Comparison of ENCODE assay signal across 1 cellular context in the genomic region with DNA sequence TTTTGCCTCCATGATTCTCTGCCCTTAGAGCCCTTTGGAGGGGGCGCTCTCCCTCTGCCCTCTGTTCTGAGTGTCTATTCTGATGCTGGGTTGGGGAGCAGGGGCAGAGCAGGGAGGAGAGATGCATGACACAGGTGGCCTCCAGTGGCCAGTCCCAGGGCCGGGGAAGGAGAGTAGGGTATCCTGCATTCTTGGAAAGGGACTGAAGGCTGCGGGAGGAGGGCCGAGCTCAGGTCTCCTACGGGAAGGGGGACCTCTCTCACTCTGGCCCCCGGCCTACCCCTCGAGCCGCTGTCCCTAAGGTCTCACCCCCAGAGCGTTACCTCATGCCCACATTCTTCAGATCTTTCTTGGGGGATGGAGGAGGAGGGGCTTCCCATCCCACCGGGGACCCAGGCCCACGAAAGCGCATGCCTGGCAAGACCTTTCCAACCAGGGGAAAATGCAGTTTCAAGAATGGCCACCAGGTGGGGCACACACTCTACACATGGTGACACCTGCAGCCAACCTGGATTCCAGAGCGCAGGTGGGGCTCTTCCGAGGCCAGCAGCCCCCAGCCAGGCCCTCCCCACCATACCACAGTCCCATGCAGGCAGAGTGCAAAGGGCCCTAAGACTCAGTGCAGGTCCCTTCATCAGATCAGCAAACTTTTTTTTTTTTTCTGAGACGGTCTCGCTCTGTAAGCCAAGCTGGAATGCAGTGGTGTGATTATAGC.
TF ChIP-seq lines count a peak whose summit lies in the region.

No MANE protein-coding gene starts in this region.

TF ChIP-seq in HepG2, 621 proteins besides CTCF, POLR2A, EP300 and RAD21 (continued from another document and continues in another):
- TF ChIP-seq, protein P1, sequence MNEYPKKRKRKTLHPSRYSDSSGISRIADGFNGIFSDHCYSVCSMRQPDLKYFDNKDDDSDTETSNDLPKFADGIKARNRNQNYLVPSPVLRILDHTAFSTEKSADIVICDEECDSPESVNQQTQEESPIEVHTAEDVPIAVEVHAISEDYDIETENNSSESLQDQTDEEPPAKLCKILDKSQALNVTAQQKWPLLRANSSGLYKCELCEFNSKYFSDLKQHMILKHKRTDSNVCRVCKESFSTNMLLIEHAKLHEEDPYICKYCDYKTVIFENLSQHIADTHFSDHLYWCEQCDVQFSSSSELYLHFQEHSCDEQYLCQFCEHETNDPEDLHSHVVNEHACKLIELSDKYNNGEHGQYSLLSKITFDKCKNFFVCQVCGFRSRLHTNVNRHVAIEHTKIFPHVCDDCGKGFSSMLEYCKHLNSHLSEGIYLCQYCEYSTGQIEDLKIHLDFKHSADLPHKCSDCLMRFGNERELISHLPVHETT (CRISPR knock-in tag; conservative IDR thresholded peaks at IDR 0.05): no peak
- TF ChIP-seq PHF8 (CRISPR knock-in tag; IDR thresholded peaks at IDR 0.05): no peak
- 0 out of 2 replicates have a peak, but pooled peaks have one; percentile 28 for TF ChIP-seq ZNF737 (CRISPR knock-in tag; IDR thresholded peaks at IDR 0.05; ENCODE audit: borderline replicate concordance)
- no peak for TF ChIP-seq ZNF3 (CRISPR knock-in tag; IDR thresholded peaks at IDR 0.05)
- TF ChIP-seq KMT2B (CRISPR knock-in tag; IDR thresholded peaks at IDR 0.05): no peak
- TF ChIP-seq, protein P2, sequence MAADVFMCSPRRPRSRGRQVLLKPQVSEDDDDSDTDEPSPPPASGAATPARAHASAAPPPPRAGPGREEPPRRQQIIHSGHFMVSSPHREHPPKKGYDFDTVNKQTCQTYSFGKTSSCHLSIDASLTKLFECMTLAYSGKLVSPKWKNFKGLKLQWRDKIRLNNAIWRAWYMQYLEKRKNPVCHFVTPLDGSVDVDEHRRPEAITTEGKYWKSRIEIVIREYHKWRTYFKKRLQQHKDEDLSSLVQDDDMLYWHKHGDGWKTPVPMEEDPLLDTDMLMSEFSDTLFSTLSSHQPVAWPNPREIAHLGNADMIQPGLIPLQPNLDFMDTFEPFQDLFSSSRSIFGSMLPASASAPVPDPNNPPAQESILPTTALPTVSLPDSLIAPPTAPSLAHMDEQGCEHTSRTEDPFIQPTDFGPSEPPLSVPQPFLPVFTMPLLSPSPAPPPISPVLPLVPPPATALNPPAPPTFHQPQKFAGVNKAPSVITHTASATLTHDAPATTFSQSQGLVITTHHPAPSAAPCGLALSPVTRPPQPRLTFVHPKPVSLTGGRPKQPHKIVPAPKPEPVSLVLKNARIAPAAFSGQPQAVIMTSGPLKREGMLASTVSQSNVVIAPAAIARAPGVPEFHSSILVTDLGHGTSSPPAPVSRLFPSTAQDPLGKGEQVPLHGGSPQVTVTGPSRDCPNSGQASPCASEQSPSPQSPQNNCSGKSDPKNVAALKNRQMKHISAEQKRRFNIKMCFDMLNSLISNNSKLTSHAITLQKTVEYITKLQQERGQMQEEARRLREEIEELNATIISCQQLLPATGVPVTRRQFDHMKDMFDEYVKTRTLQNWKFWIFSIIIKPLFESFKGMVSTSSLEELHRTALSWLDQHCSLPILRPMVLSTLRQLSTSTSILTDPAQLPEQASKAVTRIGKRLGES (CRISPR knock-in tag; IDR thresholded peaks at IDR 0.05; ENCODE audit: borderline replicate concordance): no peak
- TF ChIP-seq, protein P3, sequence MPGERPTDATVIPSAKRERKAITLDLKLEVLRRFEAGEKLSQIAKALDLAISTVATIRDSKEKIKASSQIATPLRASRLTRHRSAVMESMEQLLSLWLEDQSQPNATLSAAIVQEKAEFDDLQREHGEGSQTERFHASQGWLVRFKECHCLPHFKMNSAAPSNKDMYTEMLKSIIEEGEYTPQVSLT (CRISPR knock-in tag; IDR thresholded peaks at IDR 0.05; ENCODE audit: borderline replicate concordance, low read depth): no peak
- no peak for TF ChIP-seq ZNF333 (CRISPR knock-in tag; IDR thresholded peaks at IDR 0.05; ENCODE audit: borderline replicate concordance)
- no peak for TF ChIP-seq RFXAP (CRISPR knock-in tag; IDR thresholded peaks at IDR 0.05; ENCODE audit: borderline replicate concordance)
- no peak for TF ChIP-seq TBX2 (CRISPR knock-in tag; IDR thresholded peaks at IDR 0.05; ENCODE audit: borderline replicate concordance)
- no peak for TF ChIP-seq SOX5 (CRISPR knock-in tag; IDR thresholded peaks at IDR 0.05; ENCODE audit: borderline replicate concordance)
- no peak for TF ChIP-seq GPN1 (CRISPR knock-in tag; IDR thresholded peaks at IDR 0.05; ENCODE audit: borderline replicate concordance)
- TF ChIP-seq, protein P4, sequence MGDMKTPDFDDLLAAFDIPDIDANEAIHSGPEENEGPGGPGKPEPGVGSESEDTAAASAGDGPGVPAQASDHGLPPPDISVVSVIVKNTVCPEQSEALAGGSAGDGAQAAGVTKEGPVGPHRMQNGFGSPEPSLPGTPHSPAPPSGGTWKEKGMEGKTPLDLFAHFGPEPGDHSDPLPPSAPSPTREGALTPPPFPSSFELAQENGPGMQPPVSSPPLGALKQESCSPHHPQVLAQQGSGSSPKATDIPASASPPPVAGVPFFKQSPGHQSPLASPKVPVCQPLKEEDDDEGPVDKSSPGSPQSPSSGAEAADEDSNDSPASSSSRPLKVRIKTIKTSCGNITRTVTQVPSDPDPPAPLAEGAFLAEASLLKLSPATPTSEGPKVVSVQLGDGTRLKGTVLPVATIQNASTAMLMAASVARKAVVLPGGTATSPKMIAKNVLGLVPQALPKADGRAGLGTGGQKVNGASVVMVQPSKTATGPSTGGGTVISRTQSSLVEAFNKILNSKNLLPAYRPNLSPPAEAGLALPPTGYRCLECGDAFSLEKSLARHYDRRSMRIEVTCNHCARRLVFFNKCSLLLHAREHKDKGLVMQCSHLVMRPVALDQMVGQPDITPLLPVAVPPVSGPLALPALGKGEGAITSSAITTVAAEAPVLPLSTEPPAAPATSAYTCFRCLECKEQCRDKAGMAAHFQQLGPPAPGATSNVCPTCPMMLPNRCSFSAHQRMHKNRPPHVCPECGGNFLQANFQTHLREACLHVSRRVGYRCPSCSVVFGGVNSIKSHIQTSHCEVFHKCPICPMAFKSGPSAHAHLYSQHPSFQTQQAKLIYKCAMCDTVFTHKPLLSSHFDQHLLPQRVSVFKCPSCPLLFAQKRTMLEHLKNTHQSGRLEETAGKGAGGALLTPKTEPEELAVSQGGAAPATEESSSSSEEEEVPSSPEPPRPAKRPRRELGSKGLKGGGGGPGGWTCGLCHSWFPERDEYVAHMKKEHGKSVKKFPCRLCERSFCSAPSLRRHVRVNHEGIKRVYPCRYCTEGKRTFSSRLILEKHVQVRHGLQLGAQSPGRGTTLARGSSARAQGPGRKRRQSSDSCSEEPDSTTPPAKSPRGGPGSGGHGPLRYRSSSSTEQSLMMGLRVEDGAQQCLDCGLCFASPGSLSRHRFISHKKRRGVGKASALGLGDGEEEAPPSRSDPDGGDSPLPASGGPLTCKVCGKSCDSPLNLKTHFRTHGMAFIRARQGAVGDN (CRISPR knock-in tag; IDR thresholded peaks at IDR 0.05): peak; percentile 41
- TF ChIP-seq CAMTA2 (CRISPR knock-in tag; IDR thresholded peaks at IDR 0.05; ENCODE audit: borderline replicate concordance): no peak
- no peak for TF ChIP-seq ZNF792 (CRISPR knock-in tag; IDR thresholded peaks at IDR 0.05)
- no peak for TF ChIP-seq ZNF234 (CRISPR knock-in tag; conservative IDR thresholded peaks at IDR 0.05)
- no peak for TF ChIP-seq ZNF335 (CRISPR knock-in tag; IDR thresholded peaks at IDR 0.05)
- TF ChIP-seq RXRB (CRISPR knock-in tag; IDR thresholded peaks at IDR 0.05; ENCODE audit: borderline replicate concordance): no peak
- TF ChIP-seq ZNF773 (CRISPR knock-in tag; IDR thresholded peaks at IDR 0.05; ENCODE audit: borderline replicate concordance): no peak
- 0 out of 2 replicates have a peak, but pooled peaks have one; percentile 64 for TF ChIP-seq HIVEP1 (CRISPR knock-in tag; IDR thresholded peaks at IDR 0.05)
- TF ChIP-seq, protein P5, sequence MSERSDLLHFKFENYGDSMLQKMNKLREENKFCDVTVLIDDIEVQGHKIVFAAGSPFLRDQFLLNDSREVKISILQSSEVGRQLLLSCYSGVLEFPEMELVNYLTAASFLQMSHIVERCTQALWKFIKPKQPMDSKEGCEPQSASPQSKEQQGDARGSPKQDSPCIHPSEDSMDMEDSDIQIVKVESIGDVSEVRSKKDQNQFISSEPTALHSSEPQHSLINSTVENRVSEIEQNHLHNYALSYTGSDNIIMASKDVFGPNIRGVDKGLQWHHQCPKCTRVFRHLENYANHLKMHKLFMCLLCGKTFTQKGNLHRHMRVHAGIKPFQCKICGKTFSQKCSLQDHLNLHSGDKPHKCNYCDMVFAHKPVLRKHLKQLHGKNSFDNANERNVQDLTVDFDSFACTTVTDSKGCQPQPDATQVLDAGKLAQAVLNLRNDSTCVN (CRISPR knock-in tag; IDR thresholded peaks at IDR 0.05; ENCODE audit: borderline replicate concordance): no peak
- TF ChIP-seq, protein P6, sequence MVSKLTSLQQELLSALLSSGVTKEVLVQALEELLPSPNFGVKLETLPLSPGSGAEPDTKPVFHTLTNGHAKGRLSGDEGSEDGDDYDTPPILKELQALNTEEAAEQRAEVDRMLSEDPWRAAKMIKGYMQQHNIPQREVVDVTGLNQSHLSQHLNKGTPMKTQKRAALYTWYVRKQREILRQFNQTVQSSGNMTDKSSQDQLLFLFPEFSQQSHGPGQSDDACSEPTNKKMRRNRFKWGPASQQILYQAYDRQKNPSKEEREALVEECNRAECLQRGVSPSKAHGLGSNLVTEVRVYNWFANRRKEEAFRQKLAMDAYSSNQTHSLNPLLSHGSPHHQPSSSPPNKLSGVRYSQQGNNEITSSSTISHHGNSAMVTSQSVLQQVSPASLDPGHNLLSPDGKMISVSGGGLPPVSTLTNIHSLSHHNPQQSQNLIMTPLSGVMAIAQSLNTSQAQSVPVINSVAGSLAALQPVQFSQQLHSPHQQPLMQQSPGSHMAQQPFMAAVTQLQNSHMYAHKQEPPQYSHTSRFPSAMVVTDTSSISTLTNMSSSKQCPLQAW (CRISPR knock-in tag; IDR thresholded peaks at IDR 0.05): peak; percentile 63; the same call in 1 of the 2 replicates
- TF ChIP-seq ETV5 (CRISPR knock-in tag; IDR thresholded peaks at IDR 0.05; ENCODE audit: borderline replicate concordance): no peak
- TF ChIP-seq HDAC2 (CRISPR knock-in tag; IDR thresholded peaks at IDR 0.05): no peak
- peak; percentile 44; the same call in 1 of the 2 replicates for TF ChIP-seq ZBTB7A (CRISPR knock-in tag; IDR thresholded peaks at IDR 0.05)
- no peak for TF ChIP-seq EZH2 (conservative IDR thresholded peaks at IDR 0.05; ENCODE audit: low read depth, low read length)
- TF ChIP-seq PHF20 (CRISPR knock-in tag; IDR thresholded peaks at IDR 0.05): no peak
- no peak for TF ChIP-seq ZNF564 (CRISPR knock-in tag; IDR thresholded peaks at IDR 0.05)
- TF ChIP-seq, protein P7, sequence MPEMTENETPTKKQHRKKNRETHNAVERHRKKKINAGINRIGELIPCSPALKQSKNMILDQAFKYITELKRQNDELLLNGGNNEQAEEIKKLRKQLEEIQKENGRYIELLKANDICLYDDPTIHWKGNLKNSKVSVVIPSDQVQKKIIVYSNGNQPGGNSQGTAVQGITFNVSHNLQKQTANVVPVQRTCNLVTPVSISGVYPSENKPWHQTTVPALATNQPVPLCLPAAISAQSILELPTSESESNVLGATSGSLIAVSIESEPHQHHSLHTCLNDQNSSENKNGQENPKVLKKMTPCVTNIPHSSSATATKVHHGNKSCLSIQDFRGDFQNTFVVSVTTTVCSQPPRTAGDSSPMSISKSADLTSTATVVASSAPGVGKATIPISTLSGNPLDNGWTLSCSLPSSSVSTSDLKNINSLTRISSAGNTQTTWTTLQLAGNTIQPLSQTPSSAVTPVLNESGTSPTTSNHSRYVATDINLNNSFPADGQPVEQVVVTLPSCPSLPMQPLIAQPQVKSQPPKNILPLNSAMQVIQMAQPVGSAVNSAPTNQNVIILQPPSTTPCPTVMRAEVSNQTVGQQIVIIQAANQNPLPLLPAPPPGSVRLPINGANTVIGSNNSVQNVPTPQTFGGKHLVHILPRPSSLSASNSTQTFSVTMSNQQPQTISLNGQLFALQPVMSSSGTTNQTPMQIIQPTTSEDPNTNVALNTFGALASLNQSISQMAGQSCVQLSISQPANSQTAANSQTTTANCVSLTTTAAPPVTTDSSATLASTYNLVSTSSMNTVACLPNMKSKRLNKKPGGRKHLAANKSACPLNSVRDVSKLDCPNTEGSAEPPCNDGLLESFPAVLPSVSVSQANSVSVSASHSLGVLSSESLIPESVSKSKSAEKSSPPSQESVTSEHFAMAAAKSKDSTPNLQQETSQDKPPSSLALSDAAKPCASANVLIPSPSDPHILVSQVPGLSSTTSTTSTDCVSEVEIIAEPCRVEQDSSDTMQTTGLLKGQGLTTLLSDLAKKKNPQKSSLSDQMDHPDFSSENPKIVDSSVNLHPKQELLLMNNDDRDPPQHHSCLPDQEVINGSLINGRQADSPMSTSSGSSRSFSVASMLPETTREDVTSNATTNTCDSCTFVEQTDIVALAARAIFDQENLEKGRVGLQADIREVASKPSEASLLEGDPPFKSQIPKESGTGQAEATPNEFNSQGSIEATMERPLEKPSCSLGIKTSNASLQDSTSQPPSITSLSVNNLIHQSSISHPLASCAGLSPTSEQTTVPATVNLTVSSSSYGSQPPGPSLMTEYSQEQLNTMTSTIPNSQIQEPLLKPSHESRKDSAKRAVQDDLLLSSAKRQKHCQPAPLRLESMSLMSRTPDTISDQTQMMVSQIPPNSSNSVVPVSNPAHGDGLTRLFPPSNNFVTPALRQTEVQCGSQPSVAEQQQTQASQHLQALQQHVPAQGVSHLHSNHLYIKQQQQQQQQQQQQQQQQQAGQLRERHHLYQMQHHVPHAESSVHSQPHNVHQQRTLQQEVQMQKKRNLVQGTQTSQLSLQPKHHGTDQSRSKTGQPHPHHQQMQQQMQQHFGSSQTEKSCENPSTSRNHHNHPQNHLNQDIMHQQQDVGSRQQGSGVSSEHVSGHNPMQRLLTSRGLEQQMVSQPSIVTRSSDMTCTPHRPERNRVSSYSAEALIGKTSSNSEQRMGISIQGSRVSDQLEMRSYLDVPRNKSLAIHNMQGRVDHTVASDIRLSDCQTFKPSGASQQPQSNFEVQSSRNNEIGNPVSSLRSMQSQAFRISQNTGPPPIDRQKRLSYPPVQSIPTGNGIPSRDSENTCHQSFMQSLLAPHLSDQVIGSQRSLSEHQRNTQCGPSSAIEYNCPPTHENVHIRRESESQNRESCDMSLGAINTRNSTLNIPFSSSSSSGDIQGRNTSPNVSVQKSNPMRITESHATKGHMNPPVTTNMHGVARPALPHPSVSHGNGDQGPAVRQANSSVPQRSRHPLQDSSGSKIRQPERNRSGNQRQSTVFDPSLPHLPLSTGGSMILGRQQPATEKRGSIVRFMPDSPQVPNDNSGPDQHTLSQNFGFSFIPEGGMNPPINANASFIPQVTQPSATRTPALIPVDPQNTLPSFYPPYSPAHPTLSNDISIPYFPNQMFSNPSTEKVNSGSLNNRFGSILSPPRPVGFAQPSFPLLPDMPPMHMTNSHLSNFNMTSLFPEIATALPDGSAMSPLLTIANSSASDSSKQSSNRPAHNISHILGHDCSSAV (CRISPR knock-in tag; IDR thresholded peaks at IDR 0.05; ENCODE audit: borderline replicate concordance): no peak
- peak; percentile 97 for TF ChIP-seq STAG1 (CRISPR knock-in tag; IDR thresholded peaks at IDR 0.05)
- TF ChIP-seq, protein P8, sequence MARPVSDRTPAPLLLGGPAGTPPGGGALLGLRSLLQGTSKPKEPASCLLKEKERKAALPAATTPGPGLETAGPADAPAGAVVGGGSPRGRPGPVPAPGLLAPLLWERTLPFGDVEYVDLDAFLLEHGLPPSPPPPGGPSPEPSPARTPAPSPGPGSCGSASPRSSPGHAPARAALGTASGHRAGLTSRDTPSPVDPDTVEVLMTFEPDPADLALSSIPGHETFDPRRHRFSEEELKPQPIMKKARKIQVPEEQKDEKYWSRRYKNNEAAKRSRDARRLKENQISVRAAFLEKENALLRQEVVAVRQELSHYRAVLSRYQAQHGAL (CRISPR knock-in tag; IDR thresholded peaks at IDR 0.05; ENCODE audit: not compliant biosample characterization): no peak
- no peak for TF ChIP-seq CBX5 (CRISPR knock-in tag; IDR thresholded peaks at IDR 0.05; ENCODE audit: borderline replicate concordance)
- no peak for TF ChIP-seq SOX6 (IDR thresholded peaks at IDR 0.05)
- TF ChIP-seq SOX6 (CRISPR knock-in tag; IDR thresholded peaks at IDR 0.05): no peak
- TF ChIP-seq KDM5B (CRISPR knock-in tag; IDR thresholded peaks at IDR 0.05; ENCODE audit: borderline replicate concordance): peak; percentile 62
- no peak for TF ChIP-seq ZSCAN20 (CRISPR knock-in tag; IDR thresholded peaks at IDR 0.05; ENCODE audit: borderline replicate concordance)
- no peak for TF ChIP-seq ZNF557 (CRISPR knock-in tag; IDR thresholded peaks at IDR 0.05)
